12 cellular contexts compared by ENCODE assay signal in genomic region chr6:16819752-16820151, GRCh38. TPM values are rescaled to one million over a fixed set of nuclear protein-coding genes. Genes with fewer than 3 reads are reported as not detected.
DNase-seq lines count a peak whose midpoint lies in the region; ATAC-seq and TF ChIP-seq lines count a peak whose summit lies in the region.
"Had no signal": no experiment of that assay in that cellular context is flagged by ENCODE, and none has a peak within 500 bp of the region (broad histone marks: within the 10 kb centered on the region; RNA-seq: fewer than 3 reads in every experiment).

No MANE protein-coding gene starts in this region.

- CTCF ChIA-PET in BJ (lab: Yijun Ruan, JAX): interaction anchor here (0.7 to 1.6 kb wide), 6 partner anchors 9 to 308 kb away, joined by 3 to 7 read pairs (median 4); no protein-coding TSS in a partner anchor

- DNase-seq in BJ (ENCODE audit: low read depth): no peak
- DNase-seq in HFF-Myc (ENCODE audit: extremely low read depth, low read depth): no peak
- DNase-seq in kidney epithelial cell (ENCODE audit: low read depth): no peak
- DNase-seq in activated effector memory CD4-positive, alpha-beta T cell treated with anti-CD3 and anti-CD28 coated beads, Interleukin-2, amount 50 U/mL, for 16 hours: no peak
- DNase-seq in NCI-H2227 treated with DMSO at 0.1 percent for 48 hours (lab: John Stamatoyannopoulos, UW): no peak
- DNase-seq in GM20000 (ENCODE audit: low spot score): no peak
- DNase-seq: activated B cell treated with CpG ODN at 0.5 μM for 24 hours; activated naive CD4-positive, alpha-beta T cell treated with anti-CD3 and anti-CD28 coated beads, Interleukin-2, amount 10 ng/mL, durations not matched to agents 7 days and 5 days; KBM-7; uterus had no signal

- H3K27me3 ChIP-seq in BJ (ENCODE audit: control insufficient read depth, insufficient read depth, low read length) (no peaks in the 10 kb centered on the region), kidney epithelial cell (ENCODE audit: control insufficient read depth, insufficient read depth, low read length) (no peaks in the 10 kb centered on the region)
- H3K27me3 ChIP-seq: uterus had no signal

- ATAC-seq in GM19324 (IDR thresholded peaks at IDR 0.05; ENCODE audit: low FRiP score, unreplicated experiment): no peak

- POLR2A ChIA-PET in BJ (lab: Charles Lee): interaction anchor here (0.6 kb wide), 1 partner anchor 267 kb away, joined by 3 read pairs; no protein-coding TSS in a partner anchor

- H3K4me3 ChIP-seq in BJ (ENCODE audit: low read depth, low read length) (no peak overlapping the region), HFF-Myc (replicated peaks; ENCODE audit: low read depth, low read length) (no peak overlapping the region), WI38 (ENCODE audit: low read depth, low read length) (no peak overlapping the region), kidney epithelial cell (ENCODE audit: low read depth, low read length) (no peak overlapping the region)
- H3K4me3 ChIP-seq: uterus had no signal

- H3K36me3 ChIP-seq in BJ (ENCODE audit: control insufficient read depth, insufficient read depth, low read length) (no peaks in the 10 kb centered on the region), kidney epithelial cell (ENCODE audit: control insufficient read depth, insufficient read depth, low read length) (no peaks in the 10 kb centered on the region)
- H3K36me3 ChIP-seq: uterus had no signal

- TF ChIP-seq CTCF in BJ (IDR thresholded peaks at IDR 0.05; ENCODE audit: insufficient read depth, low read depth, low read length) (peak; percentile 38), HFF-Myc (IDR thresholded peaks at IDR 0.05; ENCODE audit: low read depth, low read length, missing control alignments) (peak; percentile 38), WI38 (IDR thresholded peaks at IDR 0.05; ENCODE audit: low read depth, low read length) (0 out of 2 replicates have a peak, but pooled peaks have one; percentile 9), kidney epithelial cell (IDR thresholded peaks at IDR 0.05; ENCODE audit: insufficient read depth, low read length, poor library complexity, severe bottlenecking) (peak; percentile 26), GM20000 (IDR thresholded peaks at IDR 0.05; ENCODE audit: extremely low read depth, missing control alignments) (no peak)

RNA-seq across cellular contexts. Expression of gene ATXN1, which starts 58.5 kb away (rescaled TPM):
- 25.2 and 60.2 TPM in 2 replicates for polyA plus RNA-seq in BJ (2011; rRNA removed)
- polyA minus RNA-seq in BJ (2011; rRNA and poly(A)+ RNA removed): 57.5 and 62.3 TPM in 2 replicates
- 12.5 and 32.6 TPM in 2 replicates for total RNA-seq in kidney epithelial cell
